Comparison of ENCODE assay signal across 8 cellular contexts in the genomic region with DNA sequence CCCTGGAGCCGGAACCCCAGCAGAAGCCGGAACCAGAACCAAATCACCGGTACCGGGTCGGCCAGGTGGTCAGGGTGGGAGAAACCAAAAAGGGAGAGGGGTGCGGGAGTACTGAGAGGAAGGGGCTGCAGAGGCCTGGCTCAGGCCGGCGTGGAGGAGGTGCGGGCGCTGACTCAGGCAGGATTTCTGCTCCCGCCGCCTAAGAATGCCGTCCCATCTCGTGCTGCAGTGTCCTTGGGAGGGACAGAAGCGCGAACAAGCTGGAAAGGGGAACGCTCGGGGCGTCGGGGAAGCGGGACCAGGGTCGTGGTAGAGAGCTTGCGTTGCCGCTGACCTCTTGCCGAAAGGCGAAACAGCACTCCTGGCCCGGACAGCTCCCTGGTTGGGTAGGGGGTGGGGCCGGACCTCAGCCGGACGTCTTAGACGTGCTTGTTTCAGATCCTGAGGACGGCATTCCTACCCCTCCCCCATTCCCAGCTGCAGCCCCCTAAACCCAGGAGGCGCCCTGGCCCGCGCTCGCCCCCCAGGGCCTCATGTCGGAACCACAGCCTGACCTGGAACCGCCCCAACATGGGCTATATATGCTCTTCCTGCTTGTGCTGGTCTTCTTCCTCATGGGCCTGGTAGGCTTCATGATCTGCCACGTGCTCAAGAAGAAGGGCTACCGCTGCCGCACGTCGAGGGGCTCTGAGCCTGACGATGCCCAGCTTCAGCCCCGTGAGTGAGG. TPM values are rescaled to one million over a fixed set of nuclear protein-coding genes. Genes with fewer than 3 reads are reported as not detected.
DNase-seq lines count a peak whose midpoint lies in the region; ATAC-seq and TF ChIP-seq lines count a peak whose summit lies in the region.

No MANE protein-coding gene starts in this region.

- no peaks in the 10 kb centered on the region for H3K27me3 Mint-ChIP-seq in osteocyte (ENCODE audit: unreplicated experiment)

- in situ Hi-C loops in GM13976 (cut with MboI; ENCODE audit: low sequenced_read_pairs, unreplicated experiment), result no loop called here

- TF ChIP-seq CTCF in GM13976 (IDR thresholded peaks at IDR 0.05; ENCODE audit: borderline replicate concordance, control extremely low read depth, extremely low read depth, insufficient read depth, missing control alignments) (peak; percentile 36), osteocyte (IDR thresholded peaks at IDR 0.05) (peak; percentile 30)

- peak overlapping the region; percentile 77 for H3K4me3 Mint-ChIP-seq in osteocyte (ENCODE audit: unreplicated experiment)

- H3K9me3 Mint-ChIP-seq in osteocyte (ENCODE audit: unreplicated experiment), result no peaks in the 10 kb centered on the region

- H3K36me3 Mint-ChIP-seq in osteocyte (ENCODE audit: unreplicated experiment), result peaks cover 6% of the 10 kb centered on the region

- no peak overlapping the region for H3K27ac Mint-ChIP-seq in osteocyte (ENCODE audit: unreplicated experiment)

- H3K4me1 Mint-ChIP-seq in osteocyte (ENCODE audit: unreplicated experiment), result peaks cover 23% of the 10 kb centered on the region

- DNase-seq in GM13976 (ENCODE audit: low spot score) (peak; percentile 74), SIG-M5 (lab: John Stamatoyannopoulos, UW) (peak; percentile 49), activated gamma-delta T cell treated with Interleukin-2 at 50 U/mL for 16 hours (peak; percentile 52), glomerular visceral epithelial cell (ENCODE audit: extremely low spot score) (peak; percentile 60), osteocyte (ENCODE audit: extremely low spot score, unreplicated experiment) (no peak)

- ATAC-seq in HG03175 (IDR thresholded peaks at IDR 0.05; ENCODE audit: unreplicated experiment) (peak; percentile 35), HG03097 (IDR thresholded peaks at IDR 0.05; ENCODE audit: low FRiP score, unreplicated experiment) (no peak), GM18858 (IDR thresholded peaks at IDR 0.05; ENCODE audit: unreplicated experiment) (no peak)

RNA-seq across cellular contexts. Expression of a gene that starts 1.1 kb away (rescaled TPM):
- total RNA-seq in osteocyte, result 5.4 and 6.1 TPM in 2 replicates

RNA-seq across cellular contexts. Expression of a gene that starts 1.2 kb away (rescaled TPM):
- 62.1 and 67.9 TPM in 2 replicates for total RNA-seq in osteocyte

RNA-seq across cellular contexts. Expression of a gene that starts 13.4 kb away (rescaled TPM):
- total RNA-seq in osteocyte, result 23.2 and 28.6 TPM in 2 replicates

RNA-seq across cellular contexts. Expression of a gene that starts 19.1 kb away (rescaled TPM):
- 50.9 and 52.1 TPM in 2 replicates for total RNA-seq in osteocyte

RNA-seq across cellular contexts. Expression of a gene that starts 44.2 kb away (rescaled TPM):
- 1.3 and 2.0 TPM in 2 replicates for total RNA-seq in osteocyte
